Comparison of ENCODE assay signal across 28 cellular contexts in genomic region chr3:165519687-165520086, GRCh38.
"Had no signal": no experiment of that assay in that cellular context is flagged by ENCODE, and none has a peak within 500 bp of the region (broad histone marks: within the 10 kb centered on the region; RNA-seq: fewer than 3 reads in every experiment).

No MANE protein-coding gene starts in this region.

- H3K4me1 ChIP-seq: stomach, suprapubic skin, testis, thyroid gland, tibial artery, tibial nerve, upper lobe of left lung, upper lobe of right lung, uterus, vagina had no signal

- H3K27ac Mint-ChIP-seq: stimulated activated effector memory CD8-positive, alpha-beta T cell treated with anti-CD3 and anti-CD28 coated beads, Interleukin-12 subunit alpha, Interleukin-12 subunit beta, amount 100 ng/mL, for 72 hours; stimulated activated memory B cell treated with anti-CD40 and anti-IgM and Interleukin-4, amounts not matched to agents 10 μg/mL and 1 μg/mL and 100 μg/mL, for 72 hours; stimulated activated naive B cell treated with anti-CD40 and anti-IgM and Interleukin-4, amounts not matched to agents 10 μg/mL and 1 μg/mL and 100 μg/mL, for 72 hours; stimulated activated naive CD8-positive, alpha-beta T cell treated with anti-CD3 and anti-CD28 coated beads, Interleukin-15, amount 100 ng/mL, for 72 hours; stimulated activated naive CD8-positive, alpha-beta T cell treated with anti-CD3 and anti-CD28 coated beads, Interleukin-15, Interleukin-2, amounts not matched to agents 100 ng/mL and 50 ng/mL, for 24 hours; type B pancreatic cell had no signal

- DNase-seq: stimulated activated CD4-positive, alpha-beta T cell treated with anti-CD3 and anti-CD28 coated beads, Interleukin-2, amount 100 ng/mL, for 48 hours; stimulated activated CD4-positive, alpha-beta T cell treated with anti-CD3 and anti-CD28 coated beads, Interleukin-4, amount 100 ng/mL, for 24 hours; stimulated activated CD4-positive, alpha-beta T cell treated with anti-CD3 and anti-CD28 coated beads, Interleukin-4, amount 100 ng/mL, for 4 hours; stimulated activated CD8-positive, alpha-beta memory T cell treated with anti-CD3 and anti-CD28 coated beads, Interleukin-4, amount 100 ng/mL, for 48 hours; stimulated activated naive B cell treated with anti-CD40 and anti-IgM and Interleukin-4, amounts not matched to agents 10 μg/mL and 1 μg/mL and 100 μg/mL, for 72 hours; stimulated activated naive CD4-positive, alpha-beta T cell; stimulated activated naive CD4-positive, alpha-beta T cell treated with Interleukin-2 at 50 U/mL for 16 hours; stimulated activated naive CD8-positive, alpha-beta T cell treated with anti-CD3 and anti-CD28 coated beads, Interleukin-15, amount 100 ng/mL, for 72 hours; stimulated activated naive CD8-positive, alpha-beta T cell treated with anti-CD3 and anti-CD28 coated beads, Interleukin-15, Interleukin-2, amounts not matched to agents 100 U/mL and 50 U/mL, for 24 hours; stomach; substantia nigra; testis; thyroid gland; tibial artery; transverse colon; trophoblast cell; upper lobe of left lung; upper lobe of right lung; uterus had no signal

- H3K4me1 Mint-ChIP-seq: stimulated activated effector memory CD8-positive, alpha-beta T cell treated with anti-CD3 and anti-CD28 coated beads, Interleukin-12 subunit alpha, Interleukin-12 subunit beta, amount 100 ng/mL, for 72 hours; stimulated activated memory B cell treated with anti-CD40 and anti-IgM and Interleukin-4, amounts not matched to agents 10 μg/mL and 1 μg/mL and 100 μg/mL, for 72 hours; stimulated activated naive B cell treated with anti-CD40 and anti-IgM and Interleukin-4, amounts not matched to agents 10 μg/mL and 1 μg/mL and 100 μg/mL, for 72 hours; stimulated activated naive CD8-positive, alpha-beta T cell treated with anti-CD3 and anti-CD28 coated beads, Interleukin-15, amount 100 ng/mL, for 72 hours had no signal

- H3K9me3 Mint-ChIP-seq: type B pancreatic cell had no signal

- H3K27me3 ChIP-seq: stomach, suprapubic skin, testis, thyroid gland, tibial artery, tibial nerve, transverse colon, upper lobe of left lung, upper lobe of right lung, uterus, vagina had no signal

- ATAC-seq: stimulated activated effector memory CD8-positive, alpha-beta T cell treated with anti-CD3 and anti-CD28 coated beads, Interleukin-12 subunit alpha, Interleukin-12 subunit beta, amount 100 ng/mL, for 72 hours; stimulated activated memory B cell treated with anti-CD40 and anti-IgM and Interleukin-4, amounts not matched to agents 10 μg/mL and 1 μg/mL and 100 μg/mL, for 72 hours; stimulated activated naive B cell treated with anti-CD40 and anti-IgM and Interleukin-4, amounts not matched to agents 10 μg/mL and 1 μg/mL and 100 μg/mL, for 72 hours; stimulated activated naive CD8-positive, alpha-beta T cell treated with anti-CD3 and anti-CD28 coated beads, Interleukin-15, amount 100 ng/mL, for 72 hours; stimulated activated naive CD8-positive, alpha-beta T cell treated with anti-CD3 and anti-CD28 coated beads, Interleukin-15, Interleukin-2, amounts not matched to agents 100 U/mL and 50 U/mL, for 24 hours; upper lobe of right lung had no signal

- FAIRE-seq: urothelium cell line had no signal

- H3K27ac ChIP-seq: stomach, suprapubic skin, testis, thoracic aorta, thyroid gland, tibial artery, tibial nerve, transverse colon, upper lobe of left lung, upper lobe of right lung, uterus, vagina had no signal

- H3K4me3 ChIP-seq: stomach, suprapubic skin, testis, thoracic aorta, thyroid gland, tibial artery, tibial nerve, transverse colon, upper lobe of left lung, upper lobe of right lung, uterus, vagina had no signal

- H3K27me3 Mint-ChIP-seq: stimulated activated memory B cell treated with anti-CD40 and anti-IgM and Interleukin-4, amounts not matched to agents 10 μg/mL and 1 μg/mL and 100 μg/mL, for 72 hours; stimulated activated naive B cell treated with anti-CD40 and anti-IgM and Interleukin-4, amounts not matched to agents 10 μg/mL and 1 μg/mL and 100 μg/mL, for 72 hours; stimulated activated naive CD8-positive, alpha-beta T cell treated with anti-CD3 and anti-CD28 coated beads, Interleukin-15, amount 100 ng/mL, for 72 hours; stimulated activated naive CD8-positive, alpha-beta T cell treated with anti-CD3 and anti-CD28 coated beads, Interleukin-15, Interleukin-2, amounts not matched to agents 100 ng/mL and 50 ng/mL, for 24 hours; type B pancreatic cell had no signal

- H3K36me3 Mint-ChIP-seq: stimulated activated effector memory CD8-positive, alpha-beta T cell treated with anti-CD3 and anti-CD28 coated beads, Interleukin-12 subunit alpha, Interleukin-12 subunit beta, amount 100 ng/mL, for 72 hours; stimulated activated memory B cell treated with anti-CD40 and anti-IgM and Interleukin-4, amounts not matched to agents 10 μg/mL and 1 μg/mL and 100 μg/mL, for 72 hours; stimulated activated naive B cell treated with anti-CD40 and anti-IgM and Interleukin-4, amounts not matched to agents 10 μg/mL and 1 μg/mL and 100 μg/mL, for 72 hours; type B pancreatic cell had no signal

- H3K4me3 Mint-ChIP-seq: stimulated activated effector memory CD8-positive, alpha-beta T cell treated with anti-CD3 and anti-CD28 coated beads, Interleukin-12 subunit alpha, Interleukin-12 subunit beta, amount 100 ng/mL, for 72 hours; stimulated activated memory B cell treated with anti-CD40 and anti-IgM and Interleukin-4, amounts not matched to agents 10 μg/mL and 1 μg/mL and 100 μg/mL, for 72 hours; stimulated activated naive B cell treated with anti-CD40 and anti-IgM and Interleukin-4, amounts not matched to agents 10 μg/mL and 1 μg/mL and 100 μg/mL, for 72 hours; stimulated activated naive CD8-positive, alpha-beta T cell treated with anti-CD3 and anti-CD28 coated beads, Interleukin-15, amount 100 ng/mL, for 72 hours; stimulated activated naive CD8-positive, alpha-beta T cell treated with anti-CD3 and anti-CD28 coated beads, Interleukin-15, Interleukin-2, amounts not matched to agents 100 ng/mL and 50 ng/mL, for 24 hours; type B pancreatic cell had no signal

- H3K36me3 ChIP-seq: stomach, suprapubic skin, thoracic aorta, thyroid gland, tibial artery, tibial nerve, transverse colon, upper lobe of left lung, upper lobe of right lung, uterus, vagina had no signal

- H3K9me3 ChIP-seq: testis, thoracic aorta, thyroid gland, tibial artery, tibial nerve, transverse colon, upper lobe of left lung, upper lobe of right lung, vagina had no signal
